In the genomic region with DNA sequence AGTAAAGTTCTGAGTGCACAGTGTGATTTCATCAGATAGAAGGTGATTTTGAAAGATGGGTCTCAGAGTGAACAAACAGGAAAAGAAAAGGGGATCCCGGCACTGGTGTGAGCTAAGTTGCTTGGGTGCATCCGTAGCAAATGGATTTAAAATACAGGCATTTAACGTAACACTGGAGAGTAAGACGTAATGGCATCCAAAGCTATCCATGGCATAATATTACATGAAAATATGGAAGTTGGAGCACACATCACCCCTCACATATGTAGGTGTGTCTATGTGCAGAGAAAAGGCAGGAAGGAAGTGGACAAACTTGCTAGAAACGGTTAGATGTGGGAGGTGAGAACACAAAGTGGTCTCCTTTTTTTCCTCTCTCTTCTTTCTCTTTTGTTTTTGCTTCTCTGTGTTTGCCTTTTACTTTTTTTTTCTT, we compare ENCODE assay signal across 12 cellular contexts. TPM values are rescaled to one million over a fixed set of nuclear protein-coding genes. Genes with fewer than 3 reads are reported as not detected.
A peak's percentile ranks its signal among the peaks of the same experiment; 100 is the strongest.
DNase-seq lines count a peak whose midpoint lies in the region; ATAC-seq and TF ChIP-seq lines count a peak whose summit lies in the region.
"Had no signal": no experiment of that assay in that cellular context is flagged by ENCODE, and none has a peak within 500 bp of the region (broad histone marks: within the 10 kb centered on the region; RNA-seq: fewer than 3 reads in every experiment).

No MANE protein-coding gene starts in this region.

- TF ChIP-seq CTCF in Loucy (conservative IDR thresholded peaks at IDR 0.05; ENCODE audit: low read length) (no peak), chondrocyte (IDR thresholded peaks at IDR 0.05) (no peak), RWPE1 (conservative IDR thresholded peaks at IDR 0.05; ENCODE audit: low read depth) (no peak)

- peak overlapping the region; percentile 74 for H3K9ac ChIP-seq in Loucy (ENCODE audit: low read depth, low read length, poor library complexity, severe bottlenecking)

- H3K4me3 ChIP-seq in Loucy (ENCODE audit: low read length, poor library complexity, severe bottlenecking): peak overlapping the region; percentile 58
- H3K4me3 ChIP-seq in effector memory CD4-positive, alpha-beta T cell (ENCODE audit: insufficient read depth, low read depth, low read length, poor library complexity, severe bottlenecking): peak overlapping the region; percentile 18
- H3K4me3 ChIP-seq: coronary artery, K562, transverse colon had no signal

- H3K27ac ChIP-seq in effector memory CD4-positive, alpha-beta T cell (ENCODE audit: insufficient read depth, low read length, poor library complexity, severe bottlenecking): no peak overlapping the region
- H3K27ac ChIP-seq in RWPE1: no peak overlapping the region
- H3K27ac ChIP-seq: coronary artery had no signal

- CTCF ChIA-PET in RWPE1 (lab: Yijun Ruan, JAX): interaction anchor here (1.1 kb wide), 1 partner anchor 13 kb away, joined by 4 read pairs; no protein-coding TSS in a partner anchor

- H3K36me3 ChIP-seq in Loucy (ENCODE audit: insufficient read depth, low read length): no peaks in the 10 kb centered on the region
- no peaks in the 10 kb centered on the region for H3K36me3 ChIP-seq in effector memory CD4-positive, alpha-beta T cell (ENCODE audit: control insufficient read depth, insufficient read depth, low read length)
- H3K36me3 ChIP-seq: transverse colon had no signal

- H3K27me3 Mint-ChIP-seq in chondrocyte (ENCODE audit: low read depth): peaks cover 2% of the 10 kb centered on the region

- peaks cover 1% of the 10 kb centered on the region for H3K36me3 Mint-ChIP-seq in chondrocyte (ENCODE audit: low read depth)

- H3K27ac Mint-ChIP-seq in chondrocyte (ENCODE audit: unreplicated experiment): no peak overlapping the region

- peak; percentile 73 for ATAC-seq in GM19438 (IDR thresholded peaks at IDR 0.05; ENCODE audit: low read depth, unreplicated experiment)
- no peak for ATAC-seq in GM18861 (IDR thresholded peaks at IDR 0.05; ENCODE audit: unreplicated experiment)
- ATAC-seq: K562 had no signal

- H3K79me2 ChIP-seq in Loucy (ENCODE audit: insufficient read depth, low read length): peaks cover 52% of the 10 kb centered on the region

- no peak overlapping the region for H3K4me3 Mint-ChIP-seq in chondrocyte (ENCODE audit: unreplicated experiment)

- peaks cover 5% of the 10 kb centered on the region for H3K4me1 Mint-ChIP-seq in chondrocyte (ENCODE audit: low read depth)

- POLR2A ChIA-PET in RWPE1 (lab: Yijun Ruan, JAX; ENCODE audit: low non-redundant PET): no interaction called here

- no peaks in the 10 kb centered on the region for H3K9me3 Mint-ChIP-seq in chondrocyte (ENCODE audit: low read depth)

- H3K9me3 ChIP-seq in Loucy (ENCODE audit: insufficient read depth, low read depth, low read length): no peaks in the 10 kb centered on the region
- no peaks in the 10 kb centered on the region for H3K9me3 ChIP-seq in effector memory CD4-positive, alpha-beta T cell (ENCODE audit: control insufficient read depth, low read length)
- H3K9me3 ChIP-seq: transverse colon had no signal

- peaks cover 90% of the 10 kb centered on the region for H3K4me1 ChIP-seq in Loucy (ENCODE audit: insufficient read depth, low read length, poor library complexity, severe bottlenecking)
- peaks cover 71% of the 10 kb centered on the region for H3K4me1 ChIP-seq in effector memory CD4-positive, alpha-beta T cell (ENCODE audit: control insufficient read depth, insufficient read depth, low read length, poor library complexity, severe bottlenecking)
- H3K4me1 ChIP-seq: transverse colon had no signal

- peak; percentile 42 for DNase-seq in GDM1 (lab: John Stamatoyannopoulos, UW)
- DNase-seq in effector memory CD4-positive, alpha-beta T cell: no peak
- no peak for DNase-seq in NCI-H446 (lab: John Stamatoyannopoulos, UW)
- DNase-seq in chondrocyte (ENCODE audit: low spot score): no peak
- no peak for DNase-seq in RWPE1 (ENCODE audit: low spot score)
- DNase-seq: GOT3, transverse colon had no signal

- peak overlapping the region; percentile 71 for H3K4me2 ChIP-seq in Loucy (ENCODE audit: low read depth, low read length, poor library complexity, severe bottlenecking)

- no peaks in the 10 kb centered on the region for H3K9me2 ChIP-seq in Loucy (replicated peaks; ENCODE audit: low read depth, low read length)

- no peak overlapping the region for H2AFZ ChIP-seq in Loucy (ENCODE audit: low read length)

- peaks cover 4% of the 10 kb centered on the region; the same call in 1 of the 2 replicates for H3F3A ChIP-seq in Loucy (ENCODE audit: low read depth)

- H4K20me1 ChIP-seq in Loucy (ENCODE audit: insufficient read depth, low read length, poor library complexity, severe bottlenecking): no peaks in the 10 kb centered on the region

- no peaks in the 10 kb centered on the region for H3K27me3 ChIP-seq in Loucy (ENCODE audit: insufficient read depth, low read length, poor library complexity, severe bottlenecking)
- H3K27me3 ChIP-seq in effector memory CD4-positive, alpha-beta T cell (replicated peaks; ENCODE audit: control insufficient read depth, insufficient read depth, low read length, poor library complexity, severe bottlenecking): no peaks in the 10 kb centered on the region
- H3K27me3 ChIP-seq: transverse colon had no signal

RNA-seq across cellular contexts. Expression of a gene that starts 38.2 kb away (rescaled TPM):
- 3.3 to 3.8 TPM (median 3.8 TPM) in 3 replicates for total RNA-seq in chondrocyte
